ENCODE assay signal across 23 cellular contexts in the genomic region with DNA sequence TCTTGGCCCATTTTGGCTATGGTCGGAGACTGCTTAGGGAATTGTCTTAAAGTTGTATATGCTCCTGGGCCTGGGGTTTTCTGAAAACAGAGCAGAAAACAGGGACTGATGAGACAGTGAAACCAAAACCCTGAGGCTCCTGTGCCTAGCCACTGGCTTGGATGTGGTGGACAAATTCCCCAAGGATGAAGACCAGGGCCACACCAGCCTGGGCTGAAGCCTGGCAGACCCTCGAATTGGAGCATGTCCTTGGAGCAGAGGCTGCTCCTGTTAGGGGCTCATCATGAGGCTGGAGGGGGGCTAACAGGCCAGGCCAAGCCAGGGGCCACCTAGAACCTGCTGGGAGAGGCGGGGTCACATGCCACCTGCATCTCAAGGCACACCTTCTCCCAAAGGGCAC.
DNase-seq lines count a peak whose midpoint lies in the region; TF ChIP-seq lines count a peak whose summit lies in the region.
"Had no signal": no experiment of that assay in that cellular context is flagged by ENCODE, and none has a peak within 500 bp of the region (broad histone marks: within the 10 kb centered on the region; RNA-seq: fewer than 3 reads in every experiment).

No MANE protein-coding gene starts in this region.

- H3K36me3 ChIP-seq in H7 (replicated peaks; ENCODE audit: control insufficient read depth, insufficient read depth, low read length), result no peaks in the 10 kb centered on the region
- H3K36me3 ChIP-seq in stomach smooth muscle (ENCODE audit: control insufficient read depth in 2 of 2, insufficient read depth in 2 of 2, low read length in 2 of 2), result no peaks in the 10 kb centered on the region
- H3K36me3 ChIP-seq: MG63 had no signal

- in situ Hi-C loops in KBM-7 (cut with MboI; ENCODE audit: low pct_unique_long_range_greater_than_20kb, low sequenced_read_pairs), result no loop called here

- TF ChIP-seq CTCF in coronary artery (IDR thresholded peaks at IDR 0.05) (no peak), nephron (IDR thresholded peaks at IDR 0.05; ENCODE audit: unreplicated experiment in 3 of 3) (no peak)

- peaks cover 26% of the 10 kb centered on the region for H3K4me1 ChIP-seq in stomach smooth muscle (ENCODE audit: control insufficient read depth, insufficient read depth, low read length)

- CTCF ChIA-PET in activated naive CD4-positive, alpha-beta T cell treated with anti-CD3 and anti-CD28 coated beads, Interleukin-2, amount 10 ng/mL, durations not matched to agents 7 days and 5 days (lab: Charles Lee), result no interaction called here

- H3K4me3 Mint-ChIP-seq in nephron, result no peak overlapping the region
- H3K4me3 Mint-ChIP-seq in activated naive CD4-positive, alpha-beta T cell treated with anti-CD3 and anti-CD28 coated beads, Interleukin-2, amount 10 ng/mL, durations not matched to agents 7 days and 5 days, result no peak overlapping the region
- no peak overlapping the region for H3K4me3 Mint-ChIP-seq in immature natural killer cell
- H3K4me3 Mint-ChIP-seq: activated B cell treated with CpG ODN at 0.5 μM for 24 hours; activated CD8-positive, alpha-beta T cell treated with anti-CD3 and anti-CD28 coated beads for 36 hours; CD8-positive, alpha-beta memory T cell; H9; IgD-negative memory B cell had no signal

- H3K27ac ChIP-seq in coronary artery (no peak overlapping the region), stomach smooth muscle (ENCODE audit: low read length) (peak overlapping the region; percentile 24)
- H3K27ac ChIP-seq: HL-60 had no signal

- H3K27me3 Mint-ChIP-seq in nephron (ENCODE audit: low read depth) (no peaks in the 10 kb centered on the region), immature natural killer cell (ENCODE audit: low read depth in 3 of 3) (peaks cover 0 to 8% (median 2%) of the 10 kb centered on the region in 3 donors)
- H3K27me3 Mint-ChIP-seq in activated naive CD4-positive, alpha-beta T cell treated with anti-CD3 and anti-CD28 coated beads, Interleukin-2, amount 10 ng/mL, durations not matched to agents 7 days and 5 days, result peaks cover 31% of the 10 kb centered on the region
- H3K27me3 Mint-ChIP-seq: activated B cell treated with CpG ODN at 0.5 μM for 24 hours; activated CD8-positive, alpha-beta T cell treated with anti-CD3 and anti-CD28 coated beads for 36 hours had no signal

- H3K9me3 Mint-ChIP-seq in nephron, result no peaks in the 10 kb centered on the region
- no peaks in the 10 kb centered on the region for H3K9me3 Mint-ChIP-seq in activated naive CD4-positive, alpha-beta T cell treated with anti-CD3 and anti-CD28 coated beads, Interleukin-2, amount 10 ng/mL, durations not matched to agents 7 days and 5 days
- no peaks in the 10 kb centered on the region for H3K9me3 Mint-ChIP-seq in immature natural killer cell
- H3K9me3 Mint-ChIP-seq: activated B cell treated with CpG ODN at 0.5 μM for 24 hours; activated CD8-positive, alpha-beta T cell treated with anti-CD3 and anti-CD28 coated beads for 36 hours; CD8-positive, alpha-beta memory T cell; H9; IgD-negative memory B cell had no signal

- no peak overlapping the region for H3K9ac ChIP-seq in stomach smooth muscle (ENCODE audit: low read length in 2 of 2)

- H3K4me3 ChIP-seq in H7 (ENCODE audit: insufficient read depth, low read depth, low read length) (no peak overlapping the region), coronary artery (no peak overlapping the region), stomach smooth muscle (ENCODE audit: low read length in 2 of 2) (peak overlapping the region in 1 of 2 donors; percentile 22)
- H3K4me3 ChIP-seq: MG63 had no signal

- H3K27me3 ChIP-seq in H7 (ENCODE audit: control insufficient read depth, insufficient read depth, low read length) (0 out of 2 replicates have a peak, but pooled peaks cover 1% of the 10 kb centered on the region), stomach smooth muscle (ENCODE audit: control insufficient read depth in 1 of 2, insufficient read depth in 2 of 2, low read length in 2 of 2) (no peaks in the 10 kb centered on the region)
- H3K27me3 ChIP-seq: MG63 had no signal

- no peaks in the 10 kb centered on the region for H3K9me3 ChIP-seq in stomach smooth muscle (ENCODE audit: control insufficient read depth in 2 of 2, low read length in 2 of 2)
- H3K9me3 ChIP-seq: MG63 had no signal

- peak; percentile 22 for DNase-seq in H7
- peak; percentile 61 for DNase-seq in coronary artery (ENCODE audit: low spot score)
- no peak for DNase-seq in KBM-7
- no peak for DNase-seq in NCI-H2171 (lab: John Stamatoyannopoulos, UW)
- no peak for DNase-seq in activated naive CD4-positive, alpha-beta T cell treated with anti-CD3 and anti-CD28 coated beads, Interleukin-2, amount 10 ng/mL, durations not matched to agents 7 days and 5 days
- no peak for DNase-seq in immature natural killer cell
- DNase-seq: activated B cell treated with CpG ODN at 0.5 μM for 24 hours; activated CD8-positive, alpha-beta T cell treated with anti-CD3 and anti-CD28 coated beads for 36 hours; activated T-cell treated with anti-CD3 and anti-CD28 coated beads for 4 hours; CD8-positive, alpha-beta memory T cell; GF-D8; H9; MG63; NCI-H1417 treated with DMSO at 0.1 percent for 48 hours; NCI-H2171 treated with DMSO at 0.1 percent for 48 hours; NCI-H526; occipital lobe; RPMI8226; T1000 had no signal

- peak overlapping the region; percentile 85 to 95 (median 87) for H3K27ac Mint-ChIP-seq in nephron
- H3K27ac Mint-ChIP-seq in activated naive CD4-positive, alpha-beta T cell treated with anti-CD3 and anti-CD28 coated beads, Interleukin-2, amount 10 ng/mL, durations not matched to agents 7 days and 5 days, result no peak overlapping the region
- H3K27ac Mint-ChIP-seq in immature natural killer cell, result no peak overlapping the region
- H3K27ac Mint-ChIP-seq: activated B cell treated with CpG ODN at 0.5 μM for 24 hours; activated CD8-positive, alpha-beta T cell treated with anti-CD3 and anti-CD28 coated beads for 36 hours; H9; IgD-negative memory B cell had no signal

- H3K4me1 Mint-ChIP-seq in nephron, result peaks cover 77% of the 10 kb centered on the region
- peaks cover 4% of the 10 kb centered on the region for H3K4me1 Mint-ChIP-seq in activated naive CD4-positive, alpha-beta T cell treated with anti-CD3 and anti-CD28 coated beads, Interleukin-2, amount 10 ng/mL, durations not matched to agents 7 days and 5 days
- H3K4me1 Mint-ChIP-seq in immature natural killer cell, result no peaks in the 10 kb centered on the region
- H3K4me1 Mint-ChIP-seq: CD8-positive, alpha-beta memory T cell had no signal

- H3K36me3 Mint-ChIP-seq in nephron (ENCODE audit: low read depth) (no peaks in the 10 kb centered on the region), immature natural killer cell (no peaks in the 10 kb centered on the region)
- H3K36me3 Mint-ChIP-seq in activated naive CD4-positive, alpha-beta T cell treated with anti-CD3 and anti-CD28 coated beads, Interleukin-2, amount 10 ng/mL, durations not matched to agents 7 days and 5 days, result no peaks in the 10 kb centered on the region
- H3K36me3 Mint-ChIP-seq: CD8-positive, alpha-beta memory T cell had no signal

Comparison
In these comparisons a context has a peak if more than half of its experiments do, and no peak if none do; other contexts are left out.
1. DNase-seq: peak in H7 (single experiment) and coronary artery (single experiment); none in KBM-7 (single experiment), NCI-H2171 (single experiment), activated naive CD4-positive, alpha-beta T cell treated with anti-CD3 and anti-CD28 coated beads, Interleukin-2, amount 10 ng/mL, durations not matched to agents 7 days and 5 days (single experiment) and immature natural killer cell (0 of 3).
2. H3K27ac Mint-ChIP-seq: peak in nephron (3 of 3); none in activated naive CD4-positive, alpha-beta T cell treated with anti-CD3 and anti-CD28 coated beads, Interleukin-2, amount 10 ng/mL, durations not matched to agents 7 days and 5 days (single experiment) and immature natural killer cell (0 of 6).